15 cellular contexts compared by ENCODE assay signal in genomic region chr9:13603916-13604315, GRCh38.
DNase-seq lines count a peak whose midpoint lies in the region; TF ChIP-seq lines count a peak whose summit lies in the region.
"Had no signal": no experiment of that assay in that cellular context is flagged by ENCODE, and none has a peak within 500 bp of the region (broad histone marks: within the 10 kb centered on the region; RNA-seq: fewer than 3 reads in every experiment).

No MANE protein-coding gene starts in this region.

- H3K36me3 ChIP-seq in mammary epithelial cell (ENCODE audit: insufficient read depth, low read length) = no peaks in the 10 kb centered on the region
- no peaks in the 10 kb centered on the region for H3K36me3 ChIP-seq in HAP-1 (replicated peaks)
- H3K36me3 ChIP-seq: BLaER1 had no signal

- peaks cover 7% of the 10 kb centered on the region for H3K4me1 Mint-ChIP-seq in MCF 10A (ENCODE audit: insufficient read depth, unreplicated experiment)
- H3K4me1 Mint-ChIP-seq: CD8-positive, alpha-beta memory T cell had no signal

- no peak overlapping the region for H3K9ac ChIP-seq in mammary epithelial cell (ENCODE audit: insufficient read depth, low read length)
- H3K9ac ChIP-seq: BLaER1 had no signal

- in situ Hi-C loops in mammary epithelial cell (cut with MboI; ENCODE audit: low sequenced_read_pairs in 2 of 2) = no loop called here
- in situ Hi-C loops in HAP-1 (cut with MboI; ENCODE audit: low sequenced_read_pairs) = no loop called here

- no TSS peak for BruUV-seq in MCF 10A (replicated peaks; lab: Mats Ljungman, UMichigan)
- no TSS peak for BruUV-seq in mammary epithelial cell (replicated peaks; lab: Mats Ljungman, UMichigan)

- no peak overlapping the region for H3K4me2 ChIP-seq in mammary epithelial cell (ENCODE audit: insufficient read depth, low read depth, low read length)
- H3K4me2 ChIP-seq: BLaER1 had no signal

- no peaks in the 10 kb centered on the region for H3K27me3 Mint-ChIP-seq in MCF 10A (ENCODE audit: insufficient read depth, unreplicated experiment)
- H3K27me3 Mint-ChIP-seq: CD8-positive, alpha-beta memory T cell had no signal

- H3K27ac ChIP-seq in mammary epithelial cell (ENCODE audit: insufficient read depth, low read depth, low read length) = no peak overlapping the region
- H3K27ac ChIP-seq: BLaER1 had no signal

- no peaks in the 10 kb centered on the region for H3K36me3 Mint-ChIP-seq in MCF 10A (ENCODE audit: insufficient read depth, unreplicated experiment)
- H3K36me3 Mint-ChIP-seq: CD8-positive, alpha-beta memory T cell had no signal

- H4K20me1 ChIP-seq in mammary epithelial cell (ENCODE audit: insufficient read depth, low read length) = no peaks in the 10 kb centered on the region
- H4K20me1 ChIP-seq: BLaER1 had no signal

- 93% methylated on average over 3 of the region's 3 CpGs for WGBS in mammary epithelial cell (ENCODE audit: low coverage, missing lambda C conversion rate)

- H3K79me2 ChIP-seq in mammary epithelial cell (ENCODE audit: insufficient read depth, low read length) = no peaks in the 10 kb centered on the region

- CTCF ChIA-PET in MCF 10A (lab: Yijun Ruan, JAX) = interaction anchor here (0.5 kb wide), 1 partner anchor 79 kb away, joined by 3 read pairs; no protein-coding TSS in a partner anchor
- CTCF ChIA-PET in mammary epithelial cell (lab: Charles Lee; ENCODE audit: low non-redundant PET) = no interaction called here

- TF ChIP-seq CTCF in MCF 10A (IDR thresholded peaks at IDR 0.05; ENCODE audit: unreplicated experiment) = no peak
- TF ChIP-seq CTCF in mammary epithelial cell (conservative IDR thresholded peaks at IDR 0.05 in 1 of 2, IDR thresholded peaks at IDR 0.05 in 1 of 2; ENCODE audit: extremely low read depth in 1 of 2, insufficient read depth in 1 of 2, low read depth in 1 of 2, low read length in 2 of 2) = no peak
- no peak for TF ChIP-seq CTCF in choroid plexus epithelial cell (conservative IDR thresholded peaks at IDR 0.05; ENCODE audit: low read depth, low read length)
- TF ChIP-seq CTCF in fibroblast of pulmonary artery (IDR thresholded peaks at IDR 0.05; ENCODE audit: low read length, missing control alignments) = no peak

- no peak overlapping the region for H2AFZ ChIP-seq in mammary epithelial cell (ENCODE audit: low read depth, low read length)

- H3K4me3 ChIP-seq in mammary epithelial cell (replicated peaks in 1 of 3; ENCODE audit: insufficient read depth in 1 of 3, low read depth in 2 of 3, low read length in 3 of 3) (no peak overlapping the region), choroid plexus epithelial cell (ENCODE audit: low read depth, low read length) (no peak overlapping the region), fibroblast of pulmonary artery (replicated peaks; ENCODE audit: low read depth, low read length) (no peak overlapping the region), HAP-1 (no peak overlapping the region)
- H3K4me3 ChIP-seq: BLaER1 had no signal

- intact Hi-C loops in MCF 10A (cut with micrococcal nuclease) = no loop called here
- intact Hi-C loops in mammary epithelial cell (cut with micrococcal nuclease) = loop anchor here (10.0 kb wide), 1 partner anchor 149 kb away; no protein-coding TSS in a partner anchor

- POLR2A ChIA-PET in MCF 10A (lab: Yijun Ruan, JAX) = interaction anchor here (1.6 kb wide), 1 partner anchor 13 kb away, joined by 4 read pairs; no protein-coding TSS in a partner anchor

- dilution Hi-C loops in mammary epithelial cell (cut with HindIII; ENCODE audit: low sequenced_read_pairs) = no loop called here

- DNase-seq in MCF 10A (ENCODE audit: unreplicated experiment) = peak; percentile 5
- no peak for DNase-seq in mammary epithelial cell
- peak; percentile 23 for DNase-seq in choroid plexus epithelial cell (ENCODE audit: low read depth)
- DNase-seq in fibroblast of pulmonary artery (ENCODE audit: low read depth) = peak; percentile 52
- DNase-seq in pulmonary artery endothelial cell (ENCODE audit: low read depth, low spot score) = peak; percentile 55
- DNase-seq in HAP-1 (ENCODE audit: low spot score in 2 of 2) = no peak
- DNase-seq in inferior parietal cortex (ENCODE audit: extremely low spot score) = no peak
- DNase-seq in HT-29 (ENCODE audit: low spot score) = no peak
- DNase-seq: 8988T; AML-193; Caco-2; CD8-positive, alpha-beta memory T cell; DND-41; GF-D8 had no signal

- H3K4me1 ChIP-seq in mammary epithelial cell (ENCODE audit: insufficient read depth, low read length) = peaks cover 3% of the 10 kb centered on the region
- peaks cover 16% of the 10 kb centered on the region for H3K4me1 ChIP-seq in HAP-1
- H3K4me1 ChIP-seq: BLaER1, Caco-2 had no signal

- no peaks in the 10 kb centered on the region for H3K27me3 ChIP-seq in mammary epithelial cell (ENCODE audit: insufficient read depth, low read length)
- no peaks in the 10 kb centered on the region for H3K27me3 ChIP-seq in HAP-1 (ENCODE audit: low read depth)
- H3K27me3 ChIP-seq: BLaER1 had no signal

- H3K4me3 Mint-ChIP-seq in MCF 10A (ENCODE audit: unreplicated experiment) = no peak overlapping the region
- H3K4me3 Mint-ChIP-seq: CD8-positive, alpha-beta memory T cell had no signal

- H3K9me3 Mint-ChIP-seq in MCF 10A (ENCODE audit: unreplicated experiment) = no peaks in the 10 kb centered on the region

- H3K27ac Mint-ChIP-seq in MCF 10A (ENCODE audit: low read depth, unreplicated experiment) = no peak overlapping the region
- H3K27ac Mint-ChIP-seq: CD8-positive, alpha-beta memory T cell had no signal

- H3K9me3 ChIP-seq in mammary epithelial cell (replicated peaks; ENCODE audit: insufficient read depth, low read length) (no peaks in the 10 kb centered on the region), HAP-1 (no peaks in the 10 kb centered on the region)
- H3K9me3 ChIP-seq: BLaER1, Caco-2 had no signal

Comparison
In these comparisons a context has a peak if more than half of its experiments do, and no peak if none do; other contexts are left out.
1. DNase-seq: peak in MCF 10A (single experiment), choroid plexus epithelial cell (single experiment), fibroblast of pulmonary artery (single experiment) and pulmonary artery endothelial cell (single experiment); none in mammary epithelial cell (single experiment), HAP-1 (0 of 2), inferior parietal cortex (single experiment) and HT-29 (single experiment).